ENCODE assay signal across 8 cellular contexts in genomic region chr14:68285421-68286179, GRCh38.
DNase-seq lines count a peak whose midpoint lies in the region; ATAC-seq and TF ChIP-seq lines count a peak whose summit lies in the region.

No MANE protein-coding gene starts in this region.

- peak overlapping the region; percentile 77 to 99 (median 97) for H3K27ac Mint-ChIP-seq in naive thymus-derived CD8-positive, alpha-beta T cell

- H3K36me3 Mint-ChIP-seq in naive thymus-derived CD8-positive, alpha-beta T cell: no peaks in the 10 kb centered on the region

- POLR2A ChIA-PET in naive thymus-derived CD8-positive, alpha-beta T cell (lab: Charles Lee): interaction anchor here (0.9 to 9.5 kb wide), 14 partner anchors 8 to 530 kb away, joined by 3 to 150 read pairs (median 12); partner anchors contain the start of gene ZFP36L1

- H3K9me3 ChIP-seq in heart left ventricle (no peaks in the 10 kb centered on the region), upper lobe of right lung (no peaks in the 10 kb centered on the region)

- TF ChIP-seq CTCF in heart left ventricle (IDR thresholded peaks at IDR 0.05) (no peak), upper lobe of right lung (IDR thresholded peaks at IDR 0.05) (no peak)

- H3K4me3 ChIP-seq in heart left ventricle (no peak overlapping the region), upper lobe of right lung (no peak overlapping the region)

- TF ChIP-seq POLR2A in heart left ventricle (IDR thresholded peaks at IDR 0.05): no peak

- H3K27me3 Mint-ChIP-seq in naive thymus-derived CD8-positive, alpha-beta T cell: no peaks in the 10 kb centered on the region

- peaks cover 36 to 83% (median 73%) of the 10 kb centered on the region in 4 donors for H3K4me1 Mint-ChIP-seq in naive thymus-derived CD8-positive, alpha-beta T cell

- WGBS in heart left ventricle, 4 donors: 80 to 93% (median 85%) methylated on average over 11 of the region's 11 CpGs

- peaks cover 0 to 3% (median 0%) of the 10 kb centered on the region in 9 donors for H3K9me3 Mint-ChIP-seq in naive thymus-derived CD8-positive, alpha-beta T cell

- H3K27me3 ChIP-seq in heart left ventricle: no peaks in the 10 kb centered on the region
- no peaks in the 10 kb centered on the region for H3K27me3 ChIP-seq in upper lobe of right lung

- no peaks in the 10 kb centered on the region for H3K36me3 ChIP-seq in heart left ventricle
- H3K36me3 ChIP-seq in upper lobe of right lung: no peaks in the 10 kb centered on the region

- H3K27ac ChIP-seq in heart left ventricle (peak overlapping the region in 9 of 12 donors; percentile 11 to 82 (median 64)), upper lobe of right lung (peak overlapping the region; percentile 75)

- peak in 1 of 4 donors; percentile 17 for ATAC-seq in heart left ventricle
- ATAC-seq in naive thymus-derived CD8-positive, alpha-beta T cell: peak; percentile 50 to 60
- ATAC-seq in upper lobe of right lung: peak; percentile 65
- no peak for ATAC-seq in GM21717 (IDR thresholded peaks at IDR 0.05; ENCODE audit: unreplicated experiment)
- no peak for ATAC-seq in HG03175 (IDR thresholded peaks at IDR 0.05; ENCODE audit: unreplicated experiment)

- H3K4me3 Mint-ChIP-seq in naive thymus-derived CD8-positive, alpha-beta T cell: peak overlapping the region; percentile 9 to 83 (median 70)

- DNase-seq in heart left ventricle (no peak), cardiac septum (ENCODE audit: low spot score) (no peak), upper lobe of right lung (no peak), D341Med (ENCODE audit: low spot score) (no peak)
- peak; percentile 55 for DNase-seq in activated CD8-positive, alpha-beta memory T cell treated with anti-CD3 and anti-CD28 coated beads, Interleukin-2, amount 50 U/mL, for 4 hours
- peak; percentile 17 to 70 (median 48) for DNase-seq in naive thymus-derived CD8-positive, alpha-beta T cell

- intact Hi-C loops in heart left ventricle (cut with DNase I) (loop anchor here in 1 of 10 donors (10.0 kb wide), 1 partner anchor 89 kb away; no protein-coding TSS in a partner anchor), cardiac septum (cut with DNase I) (no loop called here), upper lobe of right lung (cut with DNase I) (no loop called here)

- peaks cover 0 to 49% (median 9%) of the 10 kb centered on the region in 12 donors for H3K4me1 ChIP-seq in heart left ventricle
- peaks cover 34% of the 10 kb centered on the region for H3K4me1 ChIP-seq in upper lobe of right lung

Comparison
In these comparisons a context has a peak if more than half of its experiments do, and no peak if none do; other contexts are left out.
1. ATAC-seq: peak in naive thymus-derived CD8-positive, alpha-beta T cell (2 of 2) and upper lobe of right lung (single experiment); none in GM21717 (single experiment) and HG03175 (single experiment).
2. DNase-seq: peak in activated CD8-positive, alpha-beta memory T cell treated with anti-CD3 and anti-CD28 coated beads, Interleukin-2, amount 50 U/mL, for 4 hours (single experiment) and naive thymus-derived CD8-positive, alpha-beta T cell (10 of 10); none in heart left ventricle (0 of 5), cardiac septum (single experiment), upper lobe of right lung (single experiment) and D341Med (single experiment).